ENCODE assay signal across 18 cellular contexts in the genomic region with DNA sequence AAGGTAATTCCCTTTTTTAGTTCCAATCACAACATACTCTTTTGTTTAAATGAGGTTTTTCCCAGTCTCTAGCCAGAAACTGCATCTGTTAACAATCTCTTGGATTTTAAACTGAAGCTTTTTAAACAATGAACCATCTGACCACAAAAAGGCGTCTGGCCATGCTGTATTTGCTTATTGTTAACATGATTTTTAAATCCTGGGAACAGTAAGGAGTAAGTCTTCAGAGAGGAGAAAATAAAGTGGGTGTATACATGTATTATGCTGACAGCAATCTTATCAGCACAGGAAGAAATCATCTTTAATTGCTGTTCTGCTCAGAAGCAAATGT.
A peak's percentile ranks its signal among the peaks of the same experiment; 100 is the strongest.
DNase-seq lines count a peak whose midpoint lies in the region; ATAC-seq and TF ChIP-seq lines count a peak whose summit lies in the region.
"Had no signal": no experiment of that assay in that cellular context is flagged by ENCODE, and none has a peak within 500 bp of the region (broad histone marks: within the 10 kb centered on the region; RNA-seq: fewer than 3 reads in every experiment).

No MANE protein-coding gene starts in this region.

- H3K9me3 ChIP-seq in thoracic aorta = no peaks in the 10 kb centered on the region
- H3K9me3 ChIP-seq: MG63, pancreas, testis had no signal

- DNase-seq in HFFc6 (no peak), astrocyte of the spinal cord (ENCODE audit: low read depth, low spot score) (peak; percentile 79), memory B cell (ENCODE audit: low spot score in 2 of 2) (no peak), thoracic aorta (ENCODE audit: low spot score) (no peak), NCI-H1417 treated with DMSO at 0.1 percent for 48 hours (lab: John Stamatoyannopoulos, UW) (no peak)
- DNase-seq: activated CD8-positive, alpha-beta T cell treated with anti-CD3 and anti-CD28 coated beads for 36 hours; anterior cingulate cortex; CD4-positive, CD25-positive, alpha-beta regulatory T cell; foreskin melanocyte; MG63; NCI-H2107; NCI-H82; pancreas; SHP77 treated with DMSO at 0.1 percent for 48 hours had no signal

- H3K27me3 ChIP-seq in thoracic aorta (replicated peaks; ENCODE audit: insufficient read depth) = no peaks in the 10 kb centered on the region
- H3K27me3 ChIP-seq: MG63, pancreas, testis had no signal

- peaks cover 13% of the 10 kb centered on the region for H3K36me3 ChIP-seq in thoracic aorta
- H3K36me3 ChIP-seq: MG63, pancreas had no signal

- H3K4me1 ChIP-seq in thoracic aorta (ENCODE audit: control insufficient read depth in 1 of 2, low read depth in 2 of 2) = peaks cover 27 to 65% of the 10 kb centered on the region in 2 donors

- H3K4me3 Mint-ChIP-seq in HFFc6 (no peak overlapping the region), memory B cell (no peak overlapping the region)
- no peak overlapping the region for H3K4me3 Mint-ChIP-seq in activated T-helper 17 cell treated with anti-CD3 and anti-CD28 coated beads, Interleukin-2, amount 50 U/mL, for 72 hours
- H3K4me3 Mint-ChIP-seq: activated CD8-positive, alpha-beta T cell treated with anti-CD3 and anti-CD28 coated beads for 36 hours; CD4-positive, CD25-positive, alpha-beta regulatory T cell had no signal

- H3K27me3 Mint-ChIP-seq in HFFc6 (ENCODE audit: insufficient read depth) (peaks cover 2% of the 10 kb centered on the region; the same call in 1 of the 2 replicates), memory B cell (no peaks in the 10 kb centered on the region)
- no peaks in the 10 kb centered on the region for H3K27me3 Mint-ChIP-seq in activated T-helper 17 cell treated with anti-CD3 and anti-CD28 coated beads, Interleukin-2, amount 50 U/mL, for 72 hours
- H3K27me3 Mint-ChIP-seq: activated CD8-positive, alpha-beta T cell treated with anti-CD3 and anti-CD28 coated beads for 36 hours; CD4-positive, CD25-positive, alpha-beta regulatory T cell had no signal

- TF ChIP-seq CTCF in HFFc6 (IDR thresholded peaks at IDR 0.05) (no peak), astrocyte of the spinal cord (IDR thresholded peaks at IDR 0.05; ENCODE audit: low read depth, low read length) (no peak), thoracic aorta (IDR thresholded peaks at IDR 0.05) (no peak)

- in situ Hi-C loops in astrocyte of the spinal cord (cut with HindIII; ENCODE audit: low sequenced_read_pairs) = no loop called here

- H3K4me1 Mint-ChIP-seq in HFFc6 (ENCODE audit: low read depth) (peaks cover 38% of the 10 kb centered on the region), memory B cell (peaks cover 36% of the 10 kb centered on the region)
- peaks cover 5% of the 10 kb centered on the region for H3K4me1 Mint-ChIP-seq in activated T-helper 17 cell treated with anti-CD3 and anti-CD28 coated beads, Interleukin-2, amount 50 U/mL, for 72 hours

- ATAC-seq in memory B cell (ENCODE audit: low read depth) (no peak), thoracic aorta (ENCODE audit: insufficient number of reproducible peaks, low FRiP score, low read depth) (no peak), HG03280 (IDR thresholded peaks at IDR 0.05; ENCODE audit: unreplicated experiment) (no peak), GM21737 (IDR thresholded peaks at IDR 0.05; ENCODE audit: unreplicated experiment) (no peak)
- ATAC-seq in activated T-helper 17 cell treated with anti-CD3 and anti-CD28 coated beads, Interleukin-2, amount 50 U/mL, for 72 hours (replicated peaks) = no peak
- ATAC-seq: activated CD8-positive, alpha-beta T cell treated with anti-CD3 and anti-CD28 coated beads for 36 hours had no signal

- H3K27ac Mint-ChIP-seq in HFFc6 (peak overlapping the region; percentile 20; the same call in 1 of the 2 replicates), memory B cell (peak overlapping the region; percentile 75)
- H3K27ac Mint-ChIP-seq in activated T-helper 17 cell treated with anti-CD3 and anti-CD28 coated beads, Interleukin-2, amount 50 U/mL, for 72 hours = no peak overlapping the region
- H3K27ac Mint-ChIP-seq: activated CD8-positive, alpha-beta T cell treated with anti-CD3 and anti-CD28 coated beads for 36 hours; CD4-positive, CD25-positive, alpha-beta regulatory T cell had no signal

- no peak overlapping the region for H3K4me3 ChIP-seq in astrocyte of the spinal cord (ENCODE audit: low read depth, low read length)
- H3K4me3 ChIP-seq in thoracic aorta = no peak overlapping the region
- H3K4me3 ChIP-seq: MG63, pancreas, testis had no signal

- H3K27ac ChIP-seq in thoracic aorta = peak overlapping the region; percentile 65 to 83
- H3K27ac ChIP-seq: pancreas, testis had no signal

- peaks cover 11% of the 10 kb centered on the region; the same call in 1 of the 2 replicates for H3K36me3 Mint-ChIP-seq in HFFc6 (ENCODE audit: low read depth)
- peaks cover 41% of the 10 kb centered on the region for H3K36me3 Mint-ChIP-seq in memory B cell
- peaks cover 24% of the 10 kb centered on the region for H3K36me3 Mint-ChIP-seq in activated T-helper 17 cell treated with anti-CD3 and anti-CD28 coated beads, Interleukin-2, amount 50 U/mL, for 72 hours (ENCODE audit: low read depth)

- H3K9me3 Mint-ChIP-seq in HFFc6 = no peaks in the 10 kb centered on the region
- no peaks in the 10 kb centered on the region for H3K9me3 Mint-ChIP-seq in memory B cell
- no peaks in the 10 kb centered on the region for H3K9me3 Mint-ChIP-seq in activated T-helper 17 cell treated with anti-CD3 and anti-CD28 coated beads, Interleukin-2, amount 50 U/mL, for 72 hours
- H3K9me3 Mint-ChIP-seq: activated CD8-positive, alpha-beta T cell treated with anti-CD3 and anti-CD28 coated beads for 36 hours; CD4-positive, CD25-positive, alpha-beta regulatory T cell had no signal
